Comparison of ENCODE assay signal across 27 cellular contexts in the genomic region with DNA sequence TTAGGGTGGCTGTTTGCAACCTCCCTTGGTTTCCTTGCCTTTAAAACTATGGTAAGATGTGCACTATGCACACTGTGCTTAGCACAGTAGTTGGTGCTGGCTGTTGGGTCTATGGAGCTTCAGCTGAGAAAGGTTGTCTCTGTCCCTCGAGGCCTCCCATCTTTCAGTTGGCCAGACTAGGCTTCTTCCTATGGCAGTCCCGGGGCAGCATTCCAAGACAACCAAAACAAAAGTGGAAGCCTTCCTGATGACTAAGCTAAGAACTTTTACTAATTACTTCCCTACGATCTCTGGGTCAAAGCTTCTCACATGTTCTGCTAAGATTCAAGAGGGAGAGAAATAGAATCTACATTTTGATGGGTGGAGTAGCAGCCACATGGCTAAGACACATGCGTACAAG.
A peak's percentile ranks its signal among the peaks of the same experiment; 100 is the strongest.
DNase-seq lines count a peak whose midpoint lies in the region; ATAC-seq, FAIRE-seq and TF ChIP-seq lines count a peak whose summit lies in the region.
"Had no signal": no experiment of that assay in that cellular context is flagged by ENCODE, and none has a peak within 500 bp of the region (broad histone marks: within the 10 kb centered on the region; RNA-seq: fewer than 3 reads in every experiment).

No MANE protein-coding gene starts in this region.

- TF ChIP-seq EP300 in H1 (IDR thresholded peaks at IDR 0.05; ENCODE audit: borderline replicate concordance in 1 of 2, low read depth in 2 of 2, low read length in 2 of 2) (no peak), HepG2 (IDR thresholded peaks at IDR 0.05; ENCODE audit: low read depth in 2 of 2, low read length in 2 of 2) (no peak), HepG2 (CRISPR knock-in tag; IDR thresholded peaks at IDR 0.05; ENCODE audit: borderline replicate concordance) (no peak)

- H3K9ac ChIP-seq in H1 (replicated peaks in 1 of 4; ENCODE audit: extremely low read depth in 1 of 4, low read depth in 3 of 4, low read length in 3 of 4) (no peak overlapping the region), mesenchymal stem cell (ENCODE audit: low read length) (no peak overlapping the region), HepG2 (ENCODE audit: insufficient read depth, low read depth, low read length) (no peak overlapping the region)

- H3K4me3 ChIP-seq in AG10803 (ENCODE audit: low read length) (no peak overlapping the region), H1 (ENCODE audit: extremely low read depth in 1 of 4, insufficient read depth in 2 of 4, low read depth in 3 of 4, low read length in 4 of 4) (no peak overlapping the region), mesenchymal stem cell (ENCODE audit: insufficient read depth in 1 of 2, low read depth in 1 of 2, low read length in 2 of 2) (no peak overlapping the region), HepG2 (replicated peaks in 1 of 3; ENCODE audit: insufficient read depth in 1 of 3, low read depth in 2 of 3, low read length in 3 of 3) (no peak overlapping the region)
- H3K4me3 ChIP-seq: esophagus squamous epithelium, heart right ventricle, left lung, pancreas, suprapubic skin, vagina had no signal

- TF ChIP-seq CTCF in AG10803 (conservative IDR thresholded peaks at IDR 0.05; ENCODE audit: low read length): no peak
- no peak for TF ChIP-seq CTCF in H1 (IDR thresholded peaks at IDR 0.05; ENCODE audit: control extremely low read depth in 1 of 3, insufficient read depth in 1 of 3, low read depth in 1 of 3, low read length in 3 of 3)
- TF ChIP-seq CTCF in HepG2 (CRISPR knock-in tag; IDR thresholded peaks at IDR 0.05): no peak

- WGBS in H1 (ENCODE audit: extremely low coverage in 1 of 2, insufficient coverage in 1 of 2, insufficient read length in 1 of 2, insufficient replicate concordance in 2 of 2, low coverage in 1 of 2, low lambda C conversion rate in 2 of 2, missing lambda C conversion rate in 1 of 2), 2 experiments: 90% methylated on average over 4 of the region's 4 CpGs; no CpG with 5 or more reads in 1 of the 2 experiments
- 85% methylated on average over 1 of the region's 4 CpGs for WGBS in mesenchymal stem cell
- 0% methylated on average over 4 of the region's 4 CpGs for WGBS in HepG2 (ENCODE audit: low lambda C conversion rate)

- H3K23ac ChIP-seq in H1 (ENCODE audit: insufficient read length) (no peak overlapping the region), mesenchymal stem cell (ENCODE audit: low read length in 2 of 2) (no peak overlapping the region)

- H3K14ac ChIP-seq in H1 (ENCODE audit: insufficient read length) (no peak overlapping the region), mesenchymal stem cell (ENCODE audit: low read length in 2 of 2) (no peak overlapping the region)

- H2BK20ac ChIP-seq in H1 (ENCODE audit: low read length): no peak overlapping the region

- H4K91ac ChIP-seq in H1 (replicated peaks; ENCODE audit: insufficient read length, low read length) (no peak overlapping the region), mesenchymal stem cell (ENCODE audit: low read length) (no peak overlapping the region)

- H3K9me3 ChIP-seq in H1 (ENCODE audit: insufficient read depth in 2 of 2, low read depth in 1 of 2, low read length in 1 of 2) (peaks cover 3 to 10% of the 10 kb centered on the region in 2 experiments; a peak in 2 of 4 replicates), mesenchymal stem cell (ENCODE audit: control insufficient read depth, low read length) (no peaks in the 10 kb centered on the region), HepG2 (ENCODE audit: low read length) (no peaks in the 10 kb centered on the region)
- H3K9me3 ChIP-seq: esophagus squamous epithelium, heart right ventricle, left lung, pancreas, suprapubic skin, vagina had no signal

- no peak overlapping the region for H2BK120ac ChIP-seq in H1 (replicated peaks; ENCODE audit: low read depth, low read length)
- no peak overlapping the region for H2BK120ac ChIP-seq in mesenchymal stem cell (ENCODE audit: low read depth, low read length)

- BruUV-seq in HepG2 (replicated peaks; lab: Mats Ljungman, UMichigan): no TSS peak

- POLR2A ChIA-PET in H1 (lab: Charles Lee; ENCODE audit: partially characterized antibody) (no interaction called here), HepG2 (lab: Yijun Ruan, JAX) (no interaction called here)

- no peak for TF ChIP-seq POLR2A in H1 (IDR thresholded peaks at IDR 0.05; ENCODE audit: control extremely low read depth in 1 of 2, low read depth in 2 of 2, low read length in 2 of 2)
- no peak for TF ChIP-seq POLR2A in HepG2 (IDR thresholded peaks at IDR 0.05; ENCODE audit: insufficient read depth in 1 of 2, low read depth in 2 of 2, low read length in 2 of 2)

- ATAC-seq in HepG2: no peak
- ATAC-seq: activated CD8-positive, alpha-beta memory T cell treated with anti-CD3 and anti-CD28 coated beads, Interleukin-2, amount 10 ng/mL, durations not matched to agents 7 days and 5 days; CD8-positive, alpha-beta T cell; effector memory CD8-positive, alpha-beta T cell; heart right ventricle; left lung; naive thymus-derived CD8-positive, alpha-beta T cell; pancreas; T-helper 17 cell had no signal

- no peaks in the 10 kb centered on the region for H3K79me2 ChIP-seq in H1 (ENCODE audit: control insufficient read depth in 1 of 2, insufficient read depth in 2 of 2, low read length in 2 of 2)
- H3K79me2 ChIP-seq in HepG2 (ENCODE audit: insufficient read depth, low read length): no peaks in the 10 kb centered on the region

- H2AFZ ChIP-seq in H1 (ENCODE audit: low read length) (no peak overlapping the region), mesenchymal stem cell (ENCODE audit: low read depth, low read length) (no peak overlapping the region), HepG2 (ENCODE audit: low read length) (no peak overlapping the region)

- FAIRE-seq in H1 (lab: Jason Lieb, UNC) (no peak), HepG2 (lab: Jason Lieb, UNC) (no peak)
- FAIRE-seq: pancreas had no signal

- H3K4ac ChIP-seq in H1 (replicated peaks; ENCODE audit: insufficient read length, low read depth, low read length): no peak overlapping the region
- H3K4ac ChIP-seq in mesenchymal stem cell (ENCODE audit: low read depth in 1 of 2, low read length in 2 of 2): no peak overlapping the region

- H3K36me3 ChIP-seq in H1 (ENCODE audit: control insufficient read depth in 2 of 4, insufficient read depth in 4 of 4, low read length in 3 of 4): no peaks in the 10 kb centered on the region
- no peaks in the 10 kb centered on the region for H3K36me3 ChIP-seq in mesenchymal stem cell (ENCODE audit: control insufficient read depth in 1 of 2, insufficient read depth in 2 of 2, low read depth in 1 of 2, low read length in 2 of 2)
- H3K36me3 ChIP-seq in HepG2 (replicated peaks in 1 of 2; ENCODE audit: control insufficient read depth in 1 of 2, insufficient read depth in 2 of 2, low read length in 2 of 2): no peaks in the 10 kb centered on the region
- H3K36me3 ChIP-seq: esophagus squamous epithelium, heart right ventricle, left lung, pancreas, suprapubic skin, vagina had no signal

- intact Hi-C loops in HepG2 (cut with micrococcal nuclease; ENCODE audit: unreplicated experiment): no loop called here

- H3K79me1 ChIP-seq in H1 (ENCODE audit: low read depth, low read length) (no peaks in the 10 kb centered on the region), mesenchymal stem cell (replicated peaks; ENCODE audit: low read length, poor library complexity, severe bottlenecking) (no peaks in the 10 kb centered on the region)

- no peaks in the 10 kb centered on the region for H4K20me1 ChIP-seq in H1 (replicated peaks in 1 of 2; ENCODE audit: control insufficient read depth in 1 of 2, insufficient read depth in 2 of 2, low read length in 2 of 2)
- no peaks in the 10 kb centered on the region for H4K20me1 ChIP-seq in HepG2 (ENCODE audit: insufficient read depth, low read length)

- H4K8ac ChIP-seq in H1 (ENCODE audit: extremely low read depth, insufficient read depth, low read length) (no peak overlapping the region), mesenchymal stem cell (ENCODE audit: low read length) (no peak overlapping the region)

- no peak overlapping the region for H4K5ac ChIP-seq in H1 (ENCODE audit: insufficient read length, low read depth, low read length)

- H2BK15ac ChIP-seq in H1 (ENCODE audit: low read length) (0 out of 2 replicates have a peak overlapping the region, but pooled peaks have one; percentile 18), mesenchymal stem cell (ENCODE audit: low read depth, poor library complexity, severe bottlenecking) (no peak overlapping the region)

- TF ChIP-seq RAD21 in H1 (IDR thresholded peaks at IDR 0.05 in 1 of 2, conservative IDR thresholded peaks at IDR 0.05 in 1 of 2; ENCODE audit: low read depth in 2 of 2, low read length in 2 of 2) (no peak), HepG2 (CRISPR knock-in tag; IDR thresholded peaks at IDR 0.05) (no peak)

- no peak overlapping the region for H3K27ac ChIP-seq in H1 (ENCODE audit: low read depth, low read length)
- H3K27ac ChIP-seq in mesenchymal stem cell (ENCODE audit: low read length, poor library complexity, severe bottlenecking): no peak overlapping the region
- H3K27ac ChIP-seq in HepG2 (ENCODE audit: extremely low read length, insufficient read depth, low read length): no peak overlapping the region
- H3K27ac ChIP-seq: esophagus squamous epithelium, heart right ventricle, left lung, pancreas, suprapubic skin, vagina had no signal

- no peak overlapping the region for H3K18ac ChIP-seq in H1 (ENCODE audit: extremely low read depth, low read length)
- H3K18ac ChIP-seq in mesenchymal stem cell (ENCODE audit: low read depth in 1 of 2, low read length in 2 of 2): no peak overlapping the region

- no peak overlapping the region for H2BK12ac ChIP-seq in H1 (ENCODE audit: low read depth, low read length)
- H2BK12ac ChIP-seq in mesenchymal stem cell (ENCODE audit: low read length in 2 of 2): no peak overlapping the region

- in situ Hi-C loops in HepG2 (cut with HindIII; ENCODE audit: extremely low pct_ligation_motif_present, low pct_unique_long_range_greater_than_20kb): no loop called here

- no peaks in the 10 kb centered on the region; the same call in 1 of the 2 replicates for H3K23me2 ChIP-seq in H1 (ENCODE audit: low read depth, low read length)

- CTCF ChIA-PET in H1 (lab: Charles Lee; ENCODE audit: partially characterized antibody) (interaction anchor here (1.0 to 1.6 kb wide), 2 partner anchors 141 to 474 kb away, joined by 3 to 4 read pairs; no protein-coding TSS in a partner anchor), HepG2 (lab: Yijun Ruan, JAX; ENCODE audit: low intra/inter-chr PET ratio, low total read pairs) (no interaction called here)

- DNase-seq in AG10803 (ENCODE audit: low read depth): peak; percentile 65
- peak; percentile 3 for DNase-seq in HT1080 (ENCODE audit: low read depth)
- DNase-seq in H1 (ENCODE audit: low read depth in 1 of 2, low spot score in 2 of 2): no peak
- peak; percentile 24 for DNase-seq in mesenchymal stem cell
- no peak for DNase-seq in HepG2 (ENCODE audit: low spot score)
- no peak for DNase-seq in COR-L47 (lab: John Stamatoyannopoulos, UW)
- no peak for DNase-seq in pons (ENCODE audit: low spot score)
- no peak for DNase-seq in OCI-M2 (lab: John Stamatoyannopoulos, UW; ENCODE audit: unreplicated experiment)
- DNase-seq: activated CD4-positive, alpha-beta T cell treated with anti-CD3 and anti-CD28 coated beads for 48 hours; activated CD8-positive, alpha-beta memory T cell treated with anti-CD3 and anti-CD28 coated beads, Interleukin-2, amount 10 ng/mL, durations not matched to agents 7 days and 5 days; activated naive CD4-positive, alpha-beta T cell treated with anti-CD3 and anti-CD28 coated beads, Interleukin-2, amount 50 U/mL, for 16 hours; aorta; CD8-positive, alpha-beta T cell; cerebellar nuclear complex; effector memory CD8-positive, alpha-beta T cell; esophagus squamous epithelium; heart right ventricle; left lung; naive thymus-derived CD8-positive, alpha-beta T cell; NCI-H1105 treated with DMSO at 0.1 percent for 48 hours; NCI-H2029 treated with DMSO at 0.1 percent for 48 hours; NCI-H345; NCI-H82; pancreas; T-helper 17 cell had no signal

- H3K27me3 ChIP-seq in H1 (replicated peaks in 1 of 4; ENCODE audit: control insufficient read depth in 3 of 4, extremely low read depth in 1 of 4, insufficient read depth in 3 of 4, low read length in 3 of 4) (no peaks in the 10 kb centered on the region), mesenchymal stem cell (ENCODE audit: control insufficient read depth in 1 of 2, insufficient read depth in 1 of 2, low read length in 2 of 2) (no peaks in the 10 kb centered on the region), HepG2 (ENCODE audit: control insufficient read depth in 1 of 2, insufficient read depth in 2 of 2, low read length in 2 of 2) (no peaks in the 10 kb centered on the region; a peak in 1 of 5 replicates)
- H3K27me3 ChIP-seq: esophagus squamous epithelium, left lung, pancreas, suprapubic skin, vagina had no signal

- H3K4me1 ChIP-seq in H1 (replicated peaks in 1 of 4; ENCODE audit: control insufficient read depth in 3 of 4, insufficient read depth in 4 of 4, low read length in 3 of 4): peaks cover 0 to 5% (median 2%) of the 10 kb centered on the region in 4 experiments; a peak in 3 of 7 replicates
- no peaks in the 10 kb centered on the region for H3K4me1 ChIP-seq in mesenchymal stem cell (ENCODE audit: control insufficient read depth, insufficient read depth, low read depth, low read length)
- no peaks in the 10 kb centered on the region for H3K4me1 ChIP-seq in HepG2 (ENCODE audit: insufficient read depth, low read length)
- H3K4me1 ChIP-seq: esophagus squamous epithelium, heart right ventricle, pancreas, suprapubic skin had no signal

- H2BK5ac ChIP-seq in H1 (ENCODE audit: low read depth, low read length) (no peak overlapping the region), mesenchymal stem cell (ENCODE audit: low read depth, low read length, poor library complexity, severe bottlenecking) (no peak overlapping the region)

- H3K4me2 ChIP-seq in H1 (ENCODE audit: insufficient read depth in 1 of 2, low read depth in 2 of 2, low read length in 2 of 2): no peak overlapping the region
- H3K4me2 ChIP-seq in mesenchymal stem cell (ENCODE audit: low read length, poor library complexity, severe bottlenecking): no peak overlapping the region
- no peak overlapping the region for H3K4me2 ChIP-seq in HepG2 (ENCODE audit: low read depth, low read length)

- H2AK5ac ChIP-seq in H1 (ENCODE audit: low read depth, low read length): no peak overlapping the region
- no peak overlapping the region for H2AK5ac ChIP-seq in mesenchymal stem cell (ENCODE audit: low read length, severe bottlenecking)

- no peak overlapping the region for H3K56ac ChIP-seq in H1 (replicated peaks; ENCODE audit: insufficient read length, low read depth, low read length)

Comparison
In these comparisons a context has a peak if more than half of its experiments do, and no peak if none do; other contexts are left out.
1. DNase-seq: peak in AG10803 (single experiment), HT1080 (single experiment) and mesenchymal stem cell (single experiment); none in H1 (0 of 2), HepG2 (single experiment), COR-L47 (single experiment), pons (single experiment) and OCI-M2 (single experiment).